ENCODE assay signal across 8 cellular contexts in the genomic region with DNA sequence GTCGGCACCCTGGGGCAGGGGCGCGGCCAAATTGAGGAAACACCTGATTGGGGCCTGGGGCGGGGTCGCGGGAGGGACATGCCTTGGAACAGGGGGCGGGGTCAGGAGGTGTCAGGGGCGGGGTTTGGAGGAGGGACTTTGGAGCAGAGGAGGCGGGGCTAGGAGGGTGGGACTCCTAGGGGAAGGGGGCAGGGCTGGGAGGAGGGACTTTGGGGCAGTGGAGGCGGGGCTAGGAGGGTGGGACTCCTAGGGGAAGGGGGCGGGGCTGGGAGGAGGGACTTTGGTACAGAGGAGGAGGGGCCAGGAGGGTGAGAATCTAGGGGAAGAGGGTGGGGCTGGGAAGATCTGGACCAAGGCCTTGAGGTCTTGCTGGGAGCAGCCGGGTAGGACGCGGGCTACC. TPM values are rescaled to one million over a fixed set of nuclear protein-coding genes. Genes with fewer than 3 reads are reported as not detected.
DNase-seq lines count a peak whose midpoint lies in the region; ATAC-seq and TF ChIP-seq lines count a peak whose summit lies in the region.

No MANE protein-coding gene starts in this region.

- no peak overlapping the region for H3K27ac Mint-ChIP-seq in activated naive CD4-positive, alpha-beta T cell treated with anti-CD3 and anti-CD28 coated beads, Interleukin-2, amount 10 ng/mL, durations not matched to agents 7 days and 5 days

- H3K27me3 Mint-ChIP-seq in activated naive CD4-positive, alpha-beta T cell treated with anti-CD3 and anti-CD28 coated beads, Interleukin-2, amount 10 ng/mL, durations not matched to agents 7 days and 5 days, result peaks cover 83% of the 10 kb centered on the region

- peak overlapping the region; percentile 20 for H3K27ac ChIP-seq in RWPE2 (ENCODE audit: poor library complexity, severe bottlenecking)

- H3K27me3 ChIP-seq in RWPE2 (ENCODE audit: insufficient read depth, poor library complexity, severe bottlenecking), result no peaks in the 10 kb centered on the region

- H3K9me3 Mint-ChIP-seq in activated naive CD4-positive, alpha-beta T cell treated with anti-CD3 and anti-CD28 coated beads, Interleukin-2, amount 10 ng/mL, durations not matched to agents 7 days and 5 days, result no peaks in the 10 kb centered on the region

- DNase-seq in NCI-H1417 (lab: John Stamatoyannopoulos, UW) (peak in 2 of 3 experiments; percentile 16 to 20), NCI-H1417 treated with DMSO at 0.1 percent for 48 hours (lab: John Stamatoyannopoulos, UW) (no peak), RWPE2 (ENCODE audit: low spot score) (peak; percentile 91), left cardiac atrium (peak; percentile 89), retina (no peak)
- peak; percentile 84 for DNase-seq in activated naive CD4-positive, alpha-beta T cell treated with anti-CD3 and anti-CD28 coated beads, Interleukin-2, amount 10 ng/mL, durations not matched to agents 7 days and 5 days
- peak; percentile 32 to 51 for DNase-seq in stimulated activated CD4-positive, alpha-beta T cell treated with anti-CD3 and anti-CD28 coated beads, Interleukin-15, amount 100 ng/mL, for 1 hour (ENCODE audit: low read depth in 1 of 2, low spot score in 1 of 2)

- H3K36me3 ChIP-seq in RWPE2 (ENCODE audit: low read depth), result no peaks in the 10 kb centered on the region

- H3K4me3 Mint-ChIP-seq in activated naive CD4-positive, alpha-beta T cell treated with anti-CD3 and anti-CD28 coated beads, Interleukin-2, amount 10 ng/mL, durations not matched to agents 7 days and 5 days, result peak overlapping the region; percentile 33

- no peaks in the 10 kb centered on the region for H3K9me3 ChIP-seq in RWPE2 (ENCODE audit: severe bottlenecking)

- H3K36me3 Mint-ChIP-seq in activated naive CD4-positive, alpha-beta T cell treated with anti-CD3 and anti-CD28 coated beads, Interleukin-2, amount 10 ng/mL, durations not matched to agents 7 days and 5 days, result no peaks in the 10 kb centered on the region

- no peak for TF ChIP-seq CTCF in RWPE2 (IDR thresholded peaks at IDR 0.05; ENCODE audit: poor library complexity, severe bottlenecking)

- ATAC-seq in RWPE2 (ENCODE audit: low read depth), result peak; percentile 60
- ATAC-seq in left cardiac atrium, result peak; percentile 84 to 96
- no peak for ATAC-seq in GM21515 (IDR thresholded peaks at IDR 0.05; ENCODE audit: unreplicated experiment)

- CTCF ChIA-PET in activated naive CD4-positive, alpha-beta T cell treated with anti-CD3 and anti-CD28 coated beads, Interleukin-2, amount 10 ng/mL, durations not matched to agents 7 days and 5 days (lab: Charles Lee), result interaction anchor here (1.0 kb wide), 1 partner anchor 24 kb away, joined by 3 read pairs; the partner anchor contains the start of gene KDELR1

- intact Hi-C loops in left cardiac atrium (cut with DNase I), result no loop called here

- peak overlapping the region; percentile 22 for H3K4me3 ChIP-seq in RWPE2 (ENCODE audit: severe bottlenecking)

- peaks cover 34% of the 10 kb centered on the region for H3K4me1 Mint-ChIP-seq in activated naive CD4-positive, alpha-beta T cell treated with anti-CD3 and anti-CD28 coated beads, Interleukin-2, amount 10 ng/mL, durations not matched to agents 7 days and 5 days

- no peaks in the 10 kb centered on the region for H3K4me1 ChIP-seq in RWPE2 (ENCODE audit: insufficient read depth, poor library complexity, severe bottlenecking)

RNA-seq across cellular contexts. Expression of gene GRIN2D, which starts 21.9 kb away (rescaled TPM):
- total RNA-seq in left cardiac atrium, result under 1 TPM; 0.39 to 0.47 TPM

RNA-seq across cellular contexts. Expression of gene KDELR1, which starts 24.0 kb away (rescaled TPM):
- 100 to 1,000 TPM in 1 of 2 donors, 10 to 100 TPM in 1; 81.4 to 103 TPM for total RNA-seq in left cardiac atrium

RNA-seq across cellular contexts. Expression of gene GRWD1, which starts 30.4 kb away (rescaled TPM):
- 10 to 100 TPM; 18.1 to 24.9 TPM for total RNA-seq in left cardiac atrium

RNA-seq across cellular contexts. Expression of gene KCNJ14, which starts 40.0 kb away (rescaled TPM):
- under 1 TPM; 0.27 to 0.60 TPM for total RNA-seq in left cardiac atrium

RNA-seq across cellular contexts. Expression of gene SYNGR4, which starts 51.2 kb away (rescaled TPM):
- not detected for total RNA-seq in left cardiac atrium

Comparison
In these comparisons a context has a peak if more than half of its experiments do, and no peak if none do; other contexts are left out.
1. DNase-seq: peak in NCI-H1417 (2 of 3), RWPE2 (single experiment), activated naive CD4-positive, alpha-beta T cell treated with anti-CD3 and anti-CD28 coated beads, Interleukin-2, amount 10 ng/mL, durations not matched to agents 7 days and 5 days (single experiment), left cardiac atrium (single experiment) and stimulated activated CD4-positive, alpha-beta T cell treated with anti-CD3 and anti-CD28 coated beads, Interleukin-15, amount 100 ng/mL, for 1 hour (2 of 2); none in NCI-H1417 treated with DMSO at 0.1 percent for 48 hours (single experiment) and retina (single experiment).